Comparison of ENCODE assay signal across 8 cellular contexts in the genomic region with DNA sequence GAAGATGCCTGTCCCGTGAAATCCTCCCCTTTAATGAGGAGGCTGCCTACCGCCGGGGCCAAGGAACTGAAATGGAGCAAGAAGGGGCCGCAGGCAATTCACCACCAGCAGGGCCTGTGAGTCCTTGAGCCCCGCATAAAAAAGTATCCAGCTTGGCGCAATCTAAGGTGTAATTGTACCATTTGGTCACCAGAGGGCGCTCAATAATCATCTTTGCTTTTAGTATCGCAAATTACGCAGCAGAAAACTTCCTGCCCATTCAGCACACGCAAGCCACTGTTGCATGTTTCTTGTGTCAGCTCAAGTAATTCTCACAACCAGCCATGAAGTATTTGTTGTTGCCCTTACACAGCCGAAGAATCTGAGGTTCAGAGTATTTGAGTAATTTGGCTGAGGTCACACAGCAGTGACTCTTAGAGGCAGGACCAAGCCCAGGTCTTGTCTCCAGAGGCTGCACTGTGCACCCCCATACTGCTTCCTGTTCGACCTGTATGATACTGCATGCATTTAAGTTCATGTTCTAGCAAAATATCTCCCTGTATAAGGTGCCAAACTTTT. TPM values are rescaled to one million over a fixed set of nuclear protein-coding genes. Genes with fewer than 3 reads are reported as not detected.
DNase-seq lines count a peak whose midpoint lies in the region; ATAC-seq and TF ChIP-seq lines count a peak whose summit lies in the region.

No MANE protein-coding gene starts in this region.

- H3K27ac Mint-ChIP-seq in activated CD4-positive, alpha-beta T cell treated with anti-CD3 and anti-CD28 coated beads, Interleukin-2, amount 10 ng/mL, durations not matched to agents 7 days and 5 days, result peak overlapping the region; percentile 86
- H3K27ac Mint-ChIP-seq in stimulated activated effector memory CD8-positive, alpha-beta T cell treated with anti-CD3 and anti-CD28 coated beads, Interleukin-12 subunit alpha, Interleukin-12 subunit beta, amount 100 ng/mL, for 72 hours, result peak overlapping the region; percentile 86

- TF ChIP-seq CTCF in dorsolateral prefrontal cortex (IDR thresholded peaks at IDR 0.05 in 54 of 56, conservative IDR thresholded peaks at IDR 0.05 in 2 of 56; ENCODE audit: low read depth in 1 of 56, partially characterized antibody in 56 of 56), result peak; percentile 71 to 98 (median 91)

- H3K4me3 Mint-ChIP-seq in activated CD4-positive, alpha-beta T cell treated with anti-CD3 and anti-CD28 coated beads, Interleukin-2, amount 10 ng/mL, durations not matched to agents 7 days and 5 days, result no peak overlapping the region
- H3K4me3 Mint-ChIP-seq in stimulated activated effector memory CD8-positive, alpha-beta T cell treated with anti-CD3 and anti-CD28 coated beads, Interleukin-12 subunit alpha, Interleukin-12 subunit beta, amount 100 ng/mL, for 72 hours, result peak overlapping the region; percentile 62

- H3K27ac ChIP-seq in dorsolateral prefrontal cortex, result peak overlapping the region in 10 of 59 donors; percentile 10 to 72 (median 47)

- intact Hi-C loops in dorsolateral prefrontal cortex (cut with DNase I), result loop anchor here (5.0 to 10.0 kb wide), 7 partner anchors 50 to 607 kb away; partner anchors contain the start of genes DYNC1H1 (in 1 of the 2), PPP2R5C (in 1 of the 2) and ZNF839 (in 1 of the 2)

- peak overlapping the region in 16 of 59 donors; percentile 6 to 38 (median 22) for H3K4me3 ChIP-seq in dorsolateral prefrontal cortex

- H3K36me3 Mint-ChIP-seq in activated CD4-positive, alpha-beta T cell treated with anti-CD3 and anti-CD28 coated beads, Interleukin-2, amount 10 ng/mL, durations not matched to agents 7 days and 5 days (ENCODE audit: low read depth), result no peaks in the 10 kb centered on the region
- H3K36me3 Mint-ChIP-seq in stimulated activated effector memory CD8-positive, alpha-beta T cell treated with anti-CD3 and anti-CD28 coated beads, Interleukin-12 subunit alpha, Interleukin-12 subunit beta, amount 100 ng/mL, for 72 hours, result no peaks in the 10 kb centered on the region

- CTCF ChIA-PET in activated CD4-positive, alpha-beta T cell treated with anti-CD3 and anti-CD28 coated beads, Interleukin-2, amount 10 ng/mL, durations not matched to agents 7 days and 5 days (lab: Charles Lee), result interaction anchor here (0.6 to 2.9 kb wide), 34 partner anchors 8 to 473 kb away, joined by 3 to 19 read pairs (median 4); no protein-coding TSS in a partner anchor

- POLR2A ChIA-PET in activated CD4-positive, alpha-beta T cell treated with anti-CD3 and anti-CD28 coated beads, Interleukin-2, amount 10 ng/mL, durations not matched to agents 7 days and 5 days (lab: Charles Lee), result interaction anchor here (0.6 to 1.2 kb wide), 3 partner anchors 14 to 136 kb away, joined by 3 to 4 read pairs (median 4); no protein-coding TSS in a partner anchor

- DNase-seq in EL (peak; percentile 82), HS-27A (ENCODE audit: low read depth) (peak; percentile 51), NCI-H69 (lab: John Stamatoyannopoulos, UW) (peak; percentile 80), dorsolateral prefrontal cortex (peak in 3 of 10 donors; percentile 27 to 61 (median 52)), lung microvascular endothelial cell (ENCODE audit: low read depth in 2 of 2) (peak; percentile 84 to 85)
- peak; percentile 83 for DNase-seq in activated CD4-positive, alpha-beta T cell treated with anti-CD3 and anti-CD28 coated beads, Interleukin-2, amount 10 ng/mL, durations not matched to agents 7 days and 5 days
- peak; percentile 53 to 79 for DNase-seq in stimulated activated effector memory CD8-positive, alpha-beta T cell treated with anti-CD3 and anti-CD28 coated beads, Interleukin-12 subunit alpha, Interleukin-12 subunit beta, amount 100 ng/mL, for 72 hours (ENCODE audit: low spot score in 2 of 2)

- H3K4me1 Mint-ChIP-seq in activated CD4-positive, alpha-beta T cell treated with anti-CD3 and anti-CD28 coated beads, Interleukin-2, amount 10 ng/mL, durations not matched to agents 7 days and 5 days, result peaks cover 32% of the 10 kb centered on the region
- peaks cover 69% of the 10 kb centered on the region for H3K4me1 Mint-ChIP-seq in stimulated activated effector memory CD8-positive, alpha-beta T cell treated with anti-CD3 and anti-CD28 coated beads, Interleukin-12 subunit alpha, Interleukin-12 subunit beta, amount 100 ng/mL, for 72 hours

- peak; percentile 70 for ATAC-seq in stimulated activated effector memory CD8-positive, alpha-beta T cell treated with anti-CD3 and anti-CD28 coated beads, Interleukin-12 subunit alpha, Interleukin-12 subunit beta, amount 100 ng/mL, for 72 hours
- no peak for ATAC-seq in GM21528 (IDR thresholded peaks at IDR 0.05; ENCODE audit: low FRiP score, unreplicated experiment)

- peaks cover 0 to 26% (median 7%) of the 10 kb centered on the region in 45 donors for H3K27me3 ChIP-seq in dorsolateral prefrontal cortex

- H3K27me3 Mint-ChIP-seq in activated CD4-positive, alpha-beta T cell treated with anti-CD3 and anti-CD28 coated beads, Interleukin-2, amount 10 ng/mL, durations not matched to agents 7 days and 5 days, result peaks cover 19% of the 10 kb centered on the region

- no peaks in the 10 kb centered on the region for H3K9me3 Mint-ChIP-seq in activated CD4-positive, alpha-beta T cell treated with anti-CD3 and anti-CD28 coated beads, Interleukin-2, amount 10 ng/mL, durations not matched to agents 7 days and 5 days
- no peaks in the 10 kb centered on the region for H3K9me3 Mint-ChIP-seq in stimulated activated effector memory CD8-positive, alpha-beta T cell treated with anti-CD3 and anti-CD28 coated beads, Interleukin-12 subunit alpha, Interleukin-12 subunit beta, amount 100 ng/mL, for 72 hours

RNA-seq across cellular contexts. Expression of gene PPP2R5C, which starts 54.1 kb away (rescaled TPM):
- total RNA-seq in activated CD4-positive, alpha-beta T cell treated with anti-CD3 and anti-CD28 coated beads, Interleukin-2, amount 10 ng/mL, durations not matched to agents 7 days and 5 days, result 100 to 1,000 TPM; 291 to 300 TPM
- total RNA-seq in dorsolateral prefrontal cortex (100 to 1,000 TPM; 150 to 242 (median 182) TPM), lung microvascular endothelial cell (59.7 and 65.9 TPM in 2 replicates)
